ENCODE assay signal across 1 cellular context in the genomic region with DNA sequence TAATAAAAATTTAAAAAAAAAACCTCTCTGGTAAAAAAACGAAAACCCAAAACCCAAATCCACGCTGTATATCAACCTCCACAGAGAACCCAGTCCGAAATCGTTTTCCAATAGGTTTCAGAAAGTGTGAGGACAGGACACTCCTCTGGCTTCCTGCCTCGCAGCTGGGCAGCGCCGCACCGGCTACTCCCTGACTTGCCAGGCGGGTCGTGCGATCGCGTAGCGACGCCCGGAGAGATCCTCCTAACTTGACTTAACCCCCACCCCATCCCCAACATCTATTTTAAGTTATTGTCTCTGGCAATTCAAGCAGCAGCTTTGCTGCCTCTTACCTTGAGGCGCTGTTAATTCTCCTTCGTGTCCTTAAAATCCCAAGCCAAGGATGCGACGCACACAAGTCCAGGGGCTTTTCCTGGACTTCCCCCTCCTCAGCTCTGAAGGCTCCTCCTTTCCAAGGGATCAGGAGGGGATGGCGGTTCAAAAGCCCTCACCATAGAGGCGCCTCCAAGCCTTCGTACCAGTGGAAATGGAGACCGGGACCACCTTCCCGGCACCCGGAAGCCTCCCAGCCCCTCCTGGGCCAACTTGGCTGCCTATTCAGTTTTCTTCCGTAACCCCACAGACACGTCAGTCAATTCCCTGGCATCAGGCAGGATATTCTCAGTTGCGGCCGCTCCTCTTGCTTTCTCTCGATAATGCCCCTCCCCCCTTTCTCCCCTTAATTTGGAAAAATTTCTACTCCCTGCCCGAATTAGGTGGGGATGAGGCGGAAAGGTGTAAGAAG.
TF ChIP-seq lines count a peak whose summit lies in the region.

No MANE protein-coding gene starts in this region.

TF ChIP-seq in WTC11, 78 proteins besides CTCF, POLR2A, EP300 and RAD21 (continued from another document):
- TF ChIP-seq, protein P1, sequence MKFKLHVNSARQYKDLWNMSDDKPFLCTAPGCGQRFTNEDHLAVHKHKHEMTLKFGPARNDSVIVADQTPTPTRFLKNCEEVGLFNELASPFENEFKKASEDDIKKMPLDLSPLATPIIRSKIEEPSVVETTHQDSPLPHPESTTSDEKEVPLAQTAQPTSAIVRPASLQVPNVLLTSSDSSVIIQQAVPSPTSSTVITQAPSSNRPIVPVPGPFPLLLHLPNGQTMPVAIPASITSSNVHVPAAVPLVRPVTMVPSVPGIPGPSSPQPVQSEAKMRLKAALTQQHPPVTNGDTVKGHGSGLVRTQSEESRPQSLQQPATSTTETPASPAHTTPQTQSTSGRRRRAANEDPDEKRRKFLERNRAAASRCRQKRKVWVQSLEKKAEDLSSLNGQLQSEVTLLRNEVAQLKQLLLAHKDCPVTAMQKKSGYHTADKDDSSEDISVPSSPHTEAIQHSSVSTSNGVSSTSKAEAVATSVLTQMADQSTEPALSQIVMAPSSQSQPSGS (CRISPR knock-in tag; IDR thresholded peaks at IDR 0.05; ENCODE audit: borderline replicate concordance, low read depth): no peak
- TF ChIP-seq ZBTB21 (CRISPR knock-in tag; IDR thresholded peaks at IDR 0.05; ENCODE audit: borderline replicate concordance) (no peak), OVOL2 (CRISPR knock-in tag; IDR thresholded peaks at IDR 0.05; ENCODE audit: borderline replicate concordance) (no peak), FOXK1 (CRISPR knock-in tag; IDR thresholded peaks at IDR 0.05) (no peak), ZNF263 (CRISPR knock-in tag; IDR thresholded peaks at IDR 0.05; ENCODE audit: low read depth) (no peak), NR1H2 (CRISPR knock-in tag; IDR thresholded peaks at IDR 0.05) (no peak), SP1 (CRISPR knock-in tag; conservative IDR thresholded peaks at IDR 0.05) (no peak; the same call in 1 of the 2 replicates)
- TF ChIP-seq, protein P2, sequence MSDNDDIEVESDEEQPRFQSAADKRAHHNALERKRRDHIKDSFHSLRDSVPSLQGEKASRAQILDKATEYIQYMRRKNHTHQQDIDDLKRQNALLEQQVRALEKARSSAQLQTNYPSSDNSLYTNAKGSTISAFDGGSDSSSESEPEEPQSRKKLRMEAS (CRISPR knock-in tag; IDR thresholded peaks at IDR 0.05): peak; percentile 47; the same call in 1 of the 2 replicates
- TF ChIP-seq, protein P3, sequence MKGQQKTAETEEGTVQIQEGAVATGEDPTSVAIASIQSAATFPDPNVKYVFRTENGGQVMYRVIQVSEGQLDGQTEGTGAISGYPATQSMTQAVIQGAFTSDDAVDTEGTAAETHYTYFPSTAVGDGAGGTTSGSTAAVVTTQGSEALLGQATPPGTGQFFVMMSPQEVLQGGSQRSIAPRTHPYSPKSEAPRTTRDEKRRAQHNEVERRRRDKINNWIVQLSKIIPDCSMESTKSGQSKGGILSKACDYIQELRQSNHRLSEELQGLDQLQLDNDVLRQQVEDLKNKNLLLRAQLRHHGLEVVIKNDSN (CRISPR knock-in tag; IDR thresholded peaks at IDR 0.05): 0 out of 2 replicates have a peak, but pooled peaks have one; percentile 7
